In genomic region chr20:62445553-62446340, GRCh38 we compare ENCODE assay signal across 25 cellular contexts. TPM values are rescaled to one million over a fixed set of nuclear protein-coding genes. Genes with fewer than 3 reads are reported as not detected.
"Had no signal": no experiment of that assay in that cellular context is flagged by ENCODE, and none has a peak within 500 bp of the region (broad histone marks: within the 10 kb centered on the region; RNA-seq: fewer than 3 reads in every experiment).

No MANE protein-coding gene starts in this region.

- ATAC-seq: effector memory CD8-positive, alpha-beta T cell; gastrocnemius medialis; heart right ventricle; natural killer cell; stimulated activated effector memory CD8-positive, alpha-beta T cell treated with anti-CD3 and anti-CD28 coated beads, Interleukin-12 subunit alpha, Interleukin-12 subunit beta, amount 100 ng/mL, for 72 hours had no signal

- H3K36me3 ChIP-seq: esophagus muscularis mucosa, gastrocnemius medialis, heart right ventricle, ovary, right atrium auricular region, stomach, thoracic aorta had no signal

- H3K27ac Mint-ChIP-seq: dendritic cell treated with granulocyte-macrophage colony-stimulating factor and Interleukin-4, amounts not matched to agents 40 ng/mL and 50 ng/mL, for 4 days; effector memory CD8-positive, alpha-beta T cell; natural killer cell; stimulated activated effector memory CD8-positive, alpha-beta T cell treated with anti-CD3 and anti-CD28 coated beads, Interleukin-12 subunit alpha, Interleukin-12 subunit beta, amount 100 ng/mL, for 72 hours had no signal

- H3K27ac ChIP-seq: epithelial cell of prostate, esophagus muscularis mucosa, gastrocnemius medialis, heart right ventricle, ovary, right atrium auricular region, stomach, thoracic aorta had no signal

- H3K4me1 ChIP-seq: esophagus muscularis mucosa, gastrocnemius medialis, right atrium auricular region, stomach had no signal

- H3K27me3 ChIP-seq: ovary, right atrium auricular region had no signal

- DNase-seq: effector memory CD8-positive, alpha-beta T cell; gastrocnemius medialis; heart right ventricle; hypothalamus; kidney glomerular epithelial cell; natural killer cell; nucleus accumbens; ovary; small intestine; stimulated activated CD4-positive, alpha-beta T cell treated with anti-CD3 and anti-CD28 coated beads, Interleukin-12 subunit alpha, Interleukin-12 subunit beta, amount 100 ng/mL, for 4 hours; stomach; substantia nigra; trophoblast cell had no signal

- H3K4me3 ChIP-seq: esophagus muscularis mucosa, gastrocnemius medialis, heart right ventricle, ovary, right atrium auricular region, stomach, thoracic aorta had no signal

- H3K4me3 Mint-ChIP-seq: dendritic cell treated with granulocyte-macrophage colony-stimulating factor and Interleukin-4, amounts not matched to agents 40 ng/mL and 50 ng/mL, for 4 days; effector memory CD8-positive, alpha-beta T cell; natural killer cell; neural crest cell; stimulated activated effector memory CD8-positive, alpha-beta T cell treated with anti-CD3 and anti-CD28 coated beads, Interleukin-12 subunit alpha, Interleukin-12 subunit beta, amount 100 ng/mL, for 72 hours had no signal

- H3K4me1 Mint-ChIP-seq: natural killer cell; stimulated activated effector memory CD8-positive, alpha-beta T cell treated with anti-CD3 and anti-CD28 coated beads, Interleukin-12 subunit alpha, Interleukin-12 subunit beta, amount 100 ng/mL, for 72 hours had no signal

- H3K9me3 ChIP-seq: esophagus muscularis mucosa, gastrocnemius medialis, heart right ventricle, ovary, right atrium auricular region, stomach, thoracic aorta had no signal

- H3K9me3 Mint-ChIP-seq: dendritic cell treated with granulocyte-macrophage colony-stimulating factor and Interleukin-4, amounts not matched to agents 40 ng/mL and 50 ng/mL, for 4 days; effector memory CD8-positive, alpha-beta T cell; natural killer cell; neural crest cell; stimulated activated effector memory CD8-positive, alpha-beta T cell treated with anti-CD3 and anti-CD28 coated beads, Interleukin-12 subunit alpha, Interleukin-12 subunit beta, amount 100 ng/mL, for 72 hours had no signal

RNA-seq across cellular contexts. Expression of gene RBBP8NL, which starts 18.4 kb away (rescaled TPM):
- total RNA-seq: esophagus muscularis mucosa, fibroblast of villous mesenchyme, gastrocnemius medialis, heart right ventricle, lung microvascular endothelial cell, natural killer cell, neural crest cell, posterior vena cava, right atrium auricular region, thoracic aorta had no signal
- polyA plus RNA-seq: heart right ventricle, liver, ovary had no signal

RNA-seq across cellular contexts. Expression of gene GATA5, which starts 30.0 kb away (rescaled TPM):
- total RNA-seq: fibroblast of villous mesenchyme, gastrocnemius medialis, lung microvascular endothelial cell, myocyte, natural killer cell, neural crest cell had no signal
